ENCODE assay signal across 31 cellular contexts in genomic region chr11:102005306-102005705, GRCh38. TPM values are rescaled to one million over a fixed set of nuclear protein-coding genes. Genes with fewer than 3 reads are reported as not detected.
"Had no signal": no experiment of that assay in that cellular context is flagged by ENCODE, and none has a peak within 500 bp of the region (broad histone marks: within the 10 kb centered on the region; RNA-seq: fewer than 3 reads in every experiment).

No MANE protein-coding gene starts in this region.

- H3K4me3 ChIP-seq: cardiac muscle cell, SJSA1 had no signal

- H3K9me3 ChIP-seq: SJSA1 had no signal

- ATAC-seq: activated T-helper 17 cell treated with anti-CD3 and anti-CD28 coated beads, Interleukin-2, amount 50 U/mL, for 72 hours; Panc1; SK-N-SH treated with all-trans-retinoic acid at 6 μM for 48 hours had no signal

- H3K36me3 ChIP-seq: brain microvascular endothelial cell, cardiac muscle cell, SJSA1 had no signal

- H3K9me3 Mint-ChIP-seq: activated B cell treated with CpG ODN at 0.5 μM for 24 hours; activated CD4-positive, alpha-beta memory T cell treated with anti-CD3 and anti-CD28 coated beads, Interleukin-2, amount 10 ng/mL, durations not matched to agents 7 days and 5 days; activated CD4-positive, alpha-beta T cell treated with anti-CD3 and anti-CD28 coated beads, Interleukin-2, amount 10 ng/mL, durations not matched to agents 7 days and 5 days; activated naive CD4-positive, alpha-beta T cell treated with anti-CD3 and anti-CD28 coated beads, Interleukin-2, amount 10 ng/mL, durations not matched to agents 7 days and 5 days; activated naive CD8-positive, alpha-beta T cell treated with anti-CD3 and anti-CD28 coated beads for 36 hours; activated T-helper 17 cell treated with anti-CD3 and anti-CD28 coated beads, Interleukin-2, amount 50 U/mL, for 72 hours had no signal

- H3K36me3 Mint-ChIP-seq: activated naive CD4-positive, alpha-beta T cell treated with anti-CD3 and anti-CD28 coated beads, Interleukin-2, amount 10 ng/mL, durations not matched to agents 7 days and 5 days; activated naive CD8-positive, alpha-beta T cell treated with anti-CD3 and anti-CD28 coated beads for 36 hours had no signal

- H3K4me3 Mint-ChIP-seq: activated B cell treated with CpG ODN at 0.5 μM for 24 hours; activated CD4-positive, alpha-beta memory T cell treated with anti-CD3 and anti-CD28 coated beads, Interleukin-2, amount 10 ng/mL, durations not matched to agents 7 days and 5 days; activated CD4-positive, alpha-beta T cell treated with anti-CD3 and anti-CD28 coated beads, Interleukin-2, amount 10 ng/mL, durations not matched to agents 7 days and 5 days; activated naive CD4-positive, alpha-beta T cell treated with anti-CD3 and anti-CD28 coated beads, Interleukin-2, amount 10 ng/mL, durations not matched to agents 7 days and 5 days; activated naive CD8-positive, alpha-beta T cell treated with anti-CD3 and anti-CD28 coated beads for 36 hours; activated T-helper 17 cell treated with anti-CD3 and anti-CD28 coated beads, Interleukin-2, amount 50 U/mL, for 72 hours had no signal

- H3K27ac ChIP-seq: brain microvascular endothelial cell, cardiac muscle cell, SJSA1 had no signal

- H3K4me1 Mint-ChIP-seq: activated B cell treated with CpG ODN at 0.5 μM for 24 hours; activated CD4-positive, alpha-beta T cell treated with anti-CD3 and anti-CD28 coated beads, Interleukin-2, amount 10 ng/mL, durations not matched to agents 7 days and 5 days; activated T-helper 17 cell treated with anti-CD3 and anti-CD28 coated beads, Interleukin-2, amount 50 U/mL, for 72 hours had no signal

- H3K27ac Mint-ChIP-seq: activated B cell treated with CpG ODN at 0.5 μM for 24 hours; activated CD4-positive, alpha-beta memory T cell treated with anti-CD3 and anti-CD28 coated beads, Interleukin-2, amount 10 ng/mL, durations not matched to agents 7 days and 5 days; activated CD4-positive, alpha-beta T cell treated with anti-CD3 and anti-CD28 coated beads, Interleukin-2, amount 10 ng/mL, durations not matched to agents 7 days and 5 days; activated naive CD4-positive, alpha-beta T cell treated with anti-CD3 and anti-CD28 coated beads, Interleukin-2, amount 10 ng/mL, durations not matched to agents 7 days and 5 days; activated naive CD8-positive, alpha-beta T cell treated with anti-CD3 and anti-CD28 coated beads for 36 hours; activated T-helper 17 cell treated with anti-CD3 and anti-CD28 coated beads, Interleukin-2, amount 50 U/mL, for 72 hours had no signal

- H3K27me3 ChIP-seq: brain microvascular endothelial cell, cardiac muscle cell, SJSA1 had no signal

- DNase-seq: activated B cell treated with CpG ODN at 0.5 μM for 24 hours; activated CD4-positive, alpha-beta memory T cell treated with anti-CD3 and anti-CD28 coated beads, Interleukin-2, amount 10 ng/mL, durations not matched to agents 7 days and 5 days; activated CD4-positive, alpha-beta T cell treated with anti-CD3 and anti-CD28 coated beads for 1 hour; activated CD4-positive, alpha-beta T cell treated with anti-CD3 and anti-CD28 coated beads, Interleukin-2, amount 10 ng/mL, durations not matched to agents 7 days and 5 days; activated gamma-delta T cell treated with Interleukin-2 at 50 U/mL for 16 hours; activated naive CD4-positive, alpha-beta T cell treated with anti-CD3 and anti-CD28 coated beads, Interleukin-2, amount 10 ng/mL, durations not matched to agents 7 days and 5 days; activated naive CD8-positive, alpha-beta T cell treated with anti-CD3 and anti-CD28 coated beads for 36 hours; activated T-cell treated with anti-CD3 and anti-CD28 coated beads for 4 hours; activated T-cell treated with anti-CD3 and anti-CD28 coated beads, Interleukin-2, amount 50 U/mL, for 48 hours; brain microvascular endothelial cell; NCI-H1092; NCI-H1417 treated with DMSO at 0.1 percent for 48 hours; NCI-H1694; NCI-H2029; NCI-H2107; NCI-H2171 treated with DMSO at 0.1 percent for 48 hours; NCI-H226; NCI-H526 treated with DMSO at 0.1 percent for 48 hours; NCI-H82; NK-92 treated with Interleukin-12 subunit alpha and Interleukin-12 subunit beta, amount 100 ng/mL, for 24 hours; OCI-M1; RPMI8226; SHP77; SW 1271 had no signal

RNA-seq across cellular contexts. Expression of gene CFAP300, which starts 41.9 kb away (rescaled TPM):
- total RNA-seq: activated B cell treated with CpG ODN at 0.5 μM for 24 hours; activated CD4-positive, alpha-beta memory T cell treated with anti-CD3 and anti-CD28 coated beads, Interleukin-2, amount 10 ng/mL, durations not matched to agents 7 days and 5 days; activated CD4-positive, alpha-beta T cell treated with anti-CD3 and anti-CD28 coated beads, Interleukin-2, amount 10 ng/mL, durations not matched to agents 7 days and 5 days; activated CD8-positive, alpha-beta memory T cell treated with anti-CD3 and anti-CD28 coated beads for 36 hours; activated naive CD8-positive, alpha-beta T cell treated with anti-CD3 and anti-CD28 coated beads for 36 hours; activated T-helper 17 cell treated with anti-CD3 and anti-CD28 coated beads, Interleukin-2, amount 50 U/mL, for 72 hours; T-helper 1 cell treated with Interleukin-12 subunit alpha and Interleukin-12 subunit beta and Interleukin-4 antibody, amounts not matched to agents 30 ng/mL and 1 ng/mL, for 36 hours had no signal
